Comparison of ENCODE assay signal across 17 cellular contexts in genomic region chr18:53689886-53690285, GRCh38.
DNase-seq lines count a peak whose midpoint lies in the region; ATAC-seq and TF ChIP-seq lines count a peak whose summit lies in the region.
"Had no signal": no experiment of that assay in that cellular context is flagged by ENCODE, and none has a peak within 500 bp of the region (broad histone marks: within the 10 kb centered on the region; RNA-seq: fewer than 3 reads in every experiment).

No MANE protein-coding gene starts in this region.

- no peak overlapping the region for H3K4me3 ChIP-seq in KMS-11 (IDR thresholded peaks at IDR 0.05; ENCODE audit: insufficient read depth, low read depth, low read length)
- no peak overlapping the region for H3K4me3 ChIP-seq in MM.1S (ENCODE audit: low read length)
- H3K4me3 ChIP-seq: A549, GM23248 had no signal

- no peak for ATAC-seq in SK-N-SH treated with all-trans-retinoic acid at 6 μM for 48 hours
- no peak for ATAC-seq in activated naive CD8-positive, alpha-beta T cell treated with anti-CD3 and anti-CD28 coated beads, Interleukin-2, amount 50 U/mL, for 24 hours
- ATAC-seq: A549 had no signal

- H3K9me3 Mint-ChIP-seq in activated naive CD8-positive, alpha-beta T cell treated with anti-CD3 and anti-CD28 coated beads, Interleukin-2, amount 50 U/mL, for 24 hours: no peaks in the 10 kb centered on the region

- H3K27ac ChIP-seq in KMS-11 (peak overlapping the region; percentile 4; the same call in 1 of the 2 replicates), MM.1S (ENCODE audit: low read length) (no peak overlapping the region)
- H3K27ac ChIP-seq: A549, GM23248 had no signal

- TF ChIP-seq CTCF in KMS-11 (conservative IDR thresholded peaks at IDR 0.05; ENCODE audit: low read depth, low read length) (no peak), MM.1S (IDR thresholded peaks at IDR 0.05; ENCODE audit: low read length) (no peak)

- no peaks in the 10 kb centered on the region for H3F3A ChIP-seq in MM.1S (ENCODE audit: insufficient read depth, low read length)

- DNase-seq in MM.1S (peak; percentile 83), OCI-M1 (lab: John Stamatoyannopoulos, UW) (peak; percentile 55), NOMO-1 (lab: John Stamatoyannopoulos, UW; ENCODE audit: unreplicated experiment in 2 of 2) (no peak), NCI-H1048 (lab: John Stamatoyannopoulos, UW) (no peak)
- DNase-seq in activated naive CD8-positive, alpha-beta T cell treated with anti-CD3 and anti-CD28 coated beads, Interleukin-2, amount 50 U/mL, for 24 hours: no peak
- DNase-seq: 8988T; C1 segment of cervical spinal cord; Caco-2; CD4-positive, alpha-beta memory T cell; DMS153; DND-41; GM23248; H7; HCEC 1CT had no signal

- no peak overlapping the region for H3K9ac ChIP-seq in KMS-11
- no peak overlapping the region for H3K9ac ChIP-seq in MM.1S (ENCODE audit: low read length)
- H3K9ac ChIP-seq: GM23248 had no signal

- H3K4me1 ChIP-seq in KMS-11 (ENCODE audit: low read depth, poor library complexity, severe bottlenecking): peaks cover 38% of the 10 kb centered on the region
- H3K4me1 ChIP-seq in MM.1S (ENCODE audit: low read length): peaks cover 17% of the 10 kb centered on the region
- H3K4me1 ChIP-seq: A549, Caco-2 had no signal

- no peaks in the 10 kb centered on the region for H3K36me3 Mint-ChIP-seq in activated naive CD8-positive, alpha-beta T cell treated with anti-CD3 and anti-CD28 coated beads, Interleukin-2, amount 50 U/mL, for 24 hours (ENCODE audit: low read depth)
- H3K36me3 Mint-ChIP-seq: CD4-positive, alpha-beta memory T cell had no signal

- no peaks in the 10 kb centered on the region for H3K27me3 Mint-ChIP-seq in activated naive CD8-positive, alpha-beta T cell treated with anti-CD3 and anti-CD28 coated beads, Interleukin-2, amount 50 U/mL, for 24 hours
- H3K27me3 Mint-ChIP-seq: CD4-positive, alpha-beta memory T cell had no signal

- no peak overlapping the region for H2AFZ ChIP-seq in KMS-11 (ENCODE audit: low read depth)
- H2AFZ ChIP-seq in MM.1S (ENCODE audit: low read length): no peak overlapping the region
- H2AFZ ChIP-seq: GM23248 had no signal

- H3K27ac Mint-ChIP-seq in activated naive CD8-positive, alpha-beta T cell treated with anti-CD3 and anti-CD28 coated beads, Interleukin-2, amount 50 U/mL, for 24 hours: no peak overlapping the region
- H3K27ac Mint-ChIP-seq: CD4-positive, alpha-beta memory T cell had no signal

- no peaks in the 10 kb centered on the region for H3K27me3 ChIP-seq in KMS-11 (ENCODE audit: insufficient read depth, low read depth)
- peaks cover 6% of the 10 kb centered on the region; the same call in 1 of the 2 replicates for H3K27me3 ChIP-seq in MM.1S (replicated peaks; ENCODE audit: insufficient read depth, low read length)

- peak overlapping the region; percentile 79 for H3K4me2 ChIP-seq in KMS-11
- peak overlapping the region; percentile 9; the same call in 1 of the 2 replicates for H3K4me2 ChIP-seq in MM.1S (ENCODE audit: low read depth, low read length)
- H3K4me2 ChIP-seq: A549 had no signal

- no peaks in the 10 kb centered on the region for H3K9me2 ChIP-seq in MM.1S (replicated peaks; ENCODE audit: insufficient read depth, low read length)

- H3K9me3 ChIP-seq in MM.1S (replicated peaks; ENCODE audit: insufficient read depth, low read length): no peaks in the 10 kb centered on the region
- H3K9me3 ChIP-seq: A549, Caco-2 had no signal

- H3K4me3 Mint-ChIP-seq in activated naive CD8-positive, alpha-beta T cell treated with anti-CD3 and anti-CD28 coated beads, Interleukin-2, amount 50 U/mL, for 24 hours: no peak overlapping the region
- H3K4me3 Mint-ChIP-seq: CD4-positive, alpha-beta memory T cell had no signal

- H3K79me2 ChIP-seq in KMS-11 (ENCODE audit: insufficient read depth, low read depth) (no peaks in the 10 kb centered on the region), MM.1S (ENCODE audit: low read length) (no peaks in the 10 kb centered on the region)

- H3K36me3 ChIP-seq in KMS-11 (ENCODE audit: insufficient read depth) (no peaks in the 10 kb centered on the region), MM.1S (replicated peaks; ENCODE audit: insufficient read depth, low read length) (no peaks in the 10 kb centered on the region)

- H3K4me1 Mint-ChIP-seq in activated naive CD8-positive, alpha-beta T cell treated with anti-CD3 and anti-CD28 coated beads, Interleukin-2, amount 50 U/mL, for 24 hours: no peaks in the 10 kb centered on the region
- H3K4me1 Mint-ChIP-seq: CD4-positive, alpha-beta memory T cell had no signal

- H4K20me1 ChIP-seq in KMS-11 (ENCODE audit: insufficient read depth) (no peaks in the 10 kb centered on the region), MM.1S (ENCODE audit: insufficient read depth, low read length) (no peaks in the 10 kb centered on the region)

TF ChIP-seq in SK-N-SH treated with all-trans-retinoic acid at 6 μM for 48 hours, 23 proteins besides CTCF, POLR2A, EP300 and RAD21:
- TF ChIP-seq ZFP3 (CRISPR knock-in tag; IDR thresholded peaks at IDR 0.05) (no peak), TCF4 (CRISPR knock-in tag; IDR thresholded peaks at IDR 0.05; ENCODE audit: borderline replicate concordance) (0 out of 2 replicates have a peak, but pooled peaks have one; percentile 22)

Comparison
In these comparisons a context has a peak if more than half of its experiments do, and no peak if none do; other contexts are left out.
1. DNase-seq: peak in MM.1S (single experiment) and OCI-M1 (single experiment); none in NOMO-1 (0 of 2), activated naive CD8-positive, alpha-beta T cell treated with anti-CD3 and anti-CD28 coated beads, Interleukin-2, amount 50 U/mL, for 24 hours (single experiment) and NCI-H1048 (single experiment).